Comparison of ENCODE assay signal across 26 cellular contexts in genomic region chr14:57058319-57058718, GRCh38.
DNase-seq lines count a peak whose midpoint lies in the region; ATAC-seq and TF ChIP-seq lines count a peak whose summit lies in the region.
"Had no signal": no experiment of that assay in that cellular context is flagged by ENCODE, and none has a peak within 500 bp of the region (broad histone marks: within the 10 kb centered on the region; RNA-seq: fewer than 3 reads in every experiment).

No MANE protein-coding gene starts in this region.

- no peak overlapping the region for H2BK120ac ChIP-seq in mesendoderm (ENCODE audit: low read depth, low read length)

- H2BK15ac ChIP-seq in mesendoderm (replicated peaks; ENCODE audit: low read depth), result no peak overlapping the region

- DNase-seq in NCI-H2196 (lab: John Stamatoyannopoulos, UW; ENCODE audit: unreplicated experiment), result peak; percentile 18
- peak; percentile 76 for DNase-seq in SHP77 treated with DMSO at 0.1 percent for 48 hours (lab: John Stamatoyannopoulos, UW)
- DNase-seq in mesendoderm, result no peak
- DNase-seq in NCI-H1417 treated with DMSO at 0.1 percent for 48 hours (lab: John Stamatoyannopoulos, UW), result no peak
- no peak for DNase-seq in caudate nucleus (lab: John Stamatoyannopoulos, UW)
- no peak for DNase-seq in NCI-H2029 (lab: John Stamatoyannopoulos, UW)
- DNase-seq: activated gamma-delta T cell; activated naive CD8-positive, alpha-beta T cell treated with anti-CD3 and anti-CD28 coated beads for 36 hours; activated T-cell treated with anti-CD3 and anti-CD28 coated beads, Interleukin-2, amount 50 U/mL, for 24 hours; anterior cingulate cortex; colonic mucosa; DND-41; effector CD8-positive, alpha-beta T cell; immature natural killer cell; KG1; left colon; MM.1S; NCI-H2081 treated with DMSO at 0.1 percent for 48 hours; NCI-H526 treated with DMSO at 0.1 percent for 48 hours; stimulated activated naive CD4-positive, alpha-beta T cell treated with Interleukin-2 at 50 U/mL for 16 hours had no signal

- H3K27ac ChIP-seq in HEK293 (ENCODE audit: extremely low read depth, low read depth, low read length) (no peak overlapping the region), mesendoderm (ENCODE audit: low read depth, low read length) (peak overlapping the region; percentile 14), caudate nucleus (ENCODE audit: low read depth, low read length) (no peak overlapping the region)
- H3K27ac ChIP-seq: C4-2B, colonic mucosa, epithelial cell of prostate, right atrium auricular region had no signal

- H2AK5ac ChIP-seq in mesendoderm (ENCODE audit: low read length), result no peak overlapping the region

- H3K36me3 ChIP-seq in HEK293 (ENCODE audit: control insufficient read depth in 2 of 2, insufficient read depth in 1 of 2, low read length in 2 of 2) (no peaks in the 10 kb centered on the region), mesendoderm (ENCODE audit: control insufficient read depth, insufficient read depth, low read length) (no peaks in the 10 kb centered on the region)
- H3K36me3 ChIP-seq: colonic mucosa, right atrium auricular region had no signal

- no peaks in the 10 kb centered on the region for H3K27me3 ChIP-seq in mesendoderm (ENCODE audit: insufficient read depth, low read length, poor library complexity)
- H3K27me3 ChIP-seq: colonic mucosa, right atrium auricular region had no signal

- H3K56ac ChIP-seq in mesendoderm (ENCODE audit: low read length), result peak overlapping the region; percentile 38

- H3K9ac ChIP-seq in mesendoderm (ENCODE audit: low read length), result no peak overlapping the region

- no peaks in the 10 kb centered on the region for H3K79me1 ChIP-seq in mesendoderm (ENCODE audit: low read length)

- peak overlapping the region; percentile 37 for H2BK5ac ChIP-seq in mesendoderm (ENCODE audit: low read length)

- H3K4me3 ChIP-seq in HEK293 (ENCODE audit: low read depth, low read length), result no peak overlapping the region
- H3K4me3 ChIP-seq in mesendoderm (ENCODE audit: low read length), result no peak overlapping the region
- H3K4me3 ChIP-seq: colonic mucosa, right atrium auricular region, SK-N-MC had no signal

- no peak overlapping the region for H3K4me2 ChIP-seq in mesendoderm (ENCODE audit: low read length)

- peak overlapping the region; percentile 20 for H3K18ac ChIP-seq in mesendoderm (ENCODE audit: low read length)

- H4K8ac ChIP-seq in mesendoderm (ENCODE audit: low read depth, low read length), result no peak overlapping the region

- H3K9me3 ChIP-seq in HEK293 (ENCODE audit: control insufficient read depth, insufficient read depth, low read depth, low read length), result no peaks in the 10 kb centered on the region
- H3K9me3 ChIP-seq: colonic mucosa, right atrium auricular region had no signal

- POLR2A ChIA-PET in HEK293 (lab: Yijun Ruan, JAX), result no interaction called here

- CTCF ChIA-PET in HEK293 (lab: Yijun Ruan, JAX), result interaction anchor here (0.6 kb wide), 2 partner anchors 9 to 503 kb away, joined by 3 read pairs; no protein-coding TSS in a partner anchor

- H3K79me2 ChIP-seq in mesendoderm (ENCODE audit: control insufficient read depth, insufficient read depth, low read length), result no peaks in the 10 kb centered on the region

- no peak for ATAC-seq in GM19351 (IDR thresholded peaks at IDR 0.05; ENCODE audit: unreplicated experiment)

- H3K23ac ChIP-seq in mesendoderm (ENCODE audit: low read length), result no peak overlapping the region

- H3K4ac ChIP-seq in mesendoderm (ENCODE audit: low read depth, low read length), result peak overlapping the region; percentile 49

- WGBS in mesendoderm (ENCODE audit: extremely low coverage, insufficient coverage, low lambda C conversion rate), result no CpG with 5 or more reads among the region's 7 CpGs

- TF ChIP-seq CTCF in HEK293 (tag by site-specific recombination; IDR thresholded peaks at IDR 0.05), result no peak

- peaks cover 11% of the 10 kb centered on the region for H3K4me1 ChIP-seq in HEK293 (ENCODE audit: control insufficient read depth, insufficient read depth, low read length)
- H3K4me1 ChIP-seq in mesendoderm (ENCODE audit: control insufficient read depth, low read depth, low read length), result peaks cover 24% of the 10 kb centered on the region
- H3K4me1 ChIP-seq: right atrium auricular region had no signal

- H4K5ac ChIP-seq in mesendoderm (ENCODE audit: low read length), result no peak overlapping the region

TF ChIP-seq in HEK293, 187 proteins besides CTCF, POLR2A, EP300 and RAD21:
- TF ChIP-seq EGR2 (tag by site-specific recombination; IDR thresholded peaks at IDR 0.05; ENCODE audit: low read depth) (0 out of 2 replicates have a peak, but pooled peaks have one; percentile 6), ZNF175 (tag by site-specific recombination; IDR thresholded peaks at IDR 0.05) (no peak), ZFHX2 (tag by site-specific recombination; conservative IDR thresholded peaks at IDR 0.05) (peak; percentile 39; the same call in 1 of the 2 replicates)
- TF ChIP-seq, protein P1, sequence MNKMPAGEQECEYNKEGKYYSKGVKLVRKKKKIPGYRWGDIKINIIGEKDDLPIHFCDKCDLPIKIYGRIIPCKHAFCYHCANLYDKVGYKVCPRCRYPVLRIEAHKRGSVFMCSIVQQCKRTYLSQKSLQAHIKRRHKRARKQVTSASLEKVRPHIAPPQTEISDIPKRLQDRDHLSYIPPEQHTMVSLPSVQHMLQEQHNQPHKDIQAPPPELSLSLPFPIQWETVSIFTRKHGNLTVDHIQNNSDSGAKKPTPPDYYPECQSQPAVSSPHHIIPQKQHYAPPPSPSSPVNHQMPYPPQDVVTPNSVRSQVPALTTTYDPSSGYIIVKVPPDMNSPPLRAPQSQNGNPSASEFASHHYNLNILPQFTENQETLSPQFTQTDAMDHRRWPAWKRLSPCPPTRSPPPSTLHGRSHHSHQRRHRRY (tag by site-specific recombination; IDR thresholded peaks at IDR 0.05), result no peak

Comparison
In these comparisons a context has a peak if more than half of its experiments do, and no peak if none do; other contexts are left out.
1. DNase-seq: peak in NCI-H2196 (single experiment) and SHP77 treated with DMSO at 0.1 percent for 48 hours (single experiment); none in mesendoderm (single experiment), NCI-H1417 treated with DMSO at 0.1 percent for 48 hours (single experiment), caudate nucleus (0 of 61) and NCI-H2029 (single experiment).